In the genomic region with DNA sequence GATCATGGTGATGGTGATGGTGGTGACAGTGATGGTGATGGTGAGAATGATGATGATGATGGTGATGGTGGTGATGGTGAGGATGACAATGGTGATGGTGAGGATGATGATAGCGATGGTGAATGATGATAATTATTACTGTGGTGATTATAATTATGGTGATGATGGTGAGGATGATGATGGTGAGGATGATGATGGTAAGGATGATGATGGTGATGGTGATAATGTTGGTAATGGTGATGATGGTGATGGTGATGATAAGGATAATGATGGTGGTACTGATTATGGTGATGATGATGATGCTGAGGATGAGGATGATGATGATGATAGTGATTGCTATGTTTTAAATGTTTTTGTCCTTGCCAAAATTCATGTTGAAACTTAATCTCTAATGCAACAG, we compare ENCODE assay signal across 23 cellular contexts. TPM values are rescaled to one million over a fixed set of nuclear protein-coding genes. Genes with fewer than 3 reads are reported as not detected.
DNase-seq lines count a peak whose midpoint lies in the region; ATAC-seq, FAIRE-seq and TF ChIP-seq lines count a peak whose summit lies in the region.
"Had no signal": no experiment of that assay in that cellular context is flagged by ENCODE, and none has a peak within 500 bp of the region (broad histone marks: within the 10 kb centered on the region; RNA-seq: fewer than 3 reads in every experiment).

No MANE protein-coding gene starts in this region.

- H3K4me2 ChIP-seq in HepG2 (ENCODE audit: low read depth, low read length), result no peak overlapping the region
- H3K4me2 ChIP-seq in H1 (ENCODE audit: insufficient read depth in 1 of 2, low read depth in 2 of 2, low read length in 2 of 2), result no peak overlapping the region
- H3K4me2 ChIP-seq: BLaER1 had no signal

- no peak overlapping the region for H2BK120ac ChIP-seq in H1 (replicated peaks; ENCODE audit: low read depth, low read length)

- H3K23me2 ChIP-seq in H1 (ENCODE audit: low read depth, low read length), result peaks cover 5% of the 10 kb centered on the region; the same call in 1 of the 2 replicates

- H2BK5ac ChIP-seq in H1 (ENCODE audit: low read depth, low read length), result no peak overlapping the region

- no peak overlapping the region; the same call in 1 of the 2 replicates for H2AK5ac ChIP-seq in H1 (ENCODE audit: low read depth, low read length)

- H2BK12ac ChIP-seq in H1 (ENCODE audit: low read depth, low read length), result 0 out of 2 replicates have a peak overlapping the region, but pooled peaks have one; percentile 18

- FAIRE-seq in HepG2 (lab: Jason Lieb, UNC) (no peak), H1 (lab: Jason Lieb, UNC) (no peak), urothelium cell line (lab: Jason Lieb, UNC) (peak; percentile 94)
- FAIRE-seq: A204.1, G401.6, GM12892, GM19239 had no signal

- intact Hi-C loops in HepG2 (cut with micrococcal nuclease; ENCODE audit: unreplicated experiment) (no loop called here), right lobe of liver (cut with DNase I) (no loop called here)

- H3K27me3 ChIP-seq in HepG2 (ENCODE audit: control insufficient read depth in 1 of 2, insufficient read depth in 2 of 2, low read length in 2 of 2), result no peaks in the 10 kb centered on the region; a peak in 2 of 5 replicates
- no peaks in the 10 kb centered on the region for H3K27me3 ChIP-seq in right lobe of liver
- H3K27me3 ChIP-seq in H1 (replicated peaks in 1 of 4; ENCODE audit: control insufficient read depth in 3 of 4, extremely low read depth in 1 of 4, insufficient read depth in 3 of 4, low read length in 3 of 4), result no peaks in the 10 kb centered on the region
- H3K27me3 ChIP-seq: BLaER1 had no signal

- no peak overlapping the region for H3K23ac ChIP-seq in H1 (ENCODE audit: insufficient read length)

- TF ChIP-seq CTCF in HepG2 (CRISPR knock-in tag; IDR thresholded peaks at IDR 0.05) (no peak), right lobe of liver (IDR thresholded peaks at IDR 0.05) (no peak), H1 (IDR thresholded peaks at IDR 0.05; ENCODE audit: control extremely low read depth in 1 of 3, insufficient read depth in 1 of 3, low read depth in 1 of 3, low read length in 3 of 3) (no peak)

- H3K79me1 ChIP-seq in H1 (ENCODE audit: low read depth, low read length), result no peaks in the 10 kb centered on the region

- H3K36me3 ChIP-seq in HepG2 (replicated peaks in 1 of 2; ENCODE audit: control insufficient read depth in 1 of 2, insufficient read depth in 2 of 2, low read length in 2 of 2), result no peaks in the 10 kb centered on the region
- no peaks in the 10 kb centered on the region for H3K36me3 ChIP-seq in right lobe of liver
- no peaks in the 10 kb centered on the region for H3K36me3 ChIP-seq in H1 (ENCODE audit: control insufficient read depth in 2 of 4, insufficient read depth in 4 of 4, low read length in 3 of 4)
- H3K36me3 ChIP-seq: BLaER1 had no signal

- no peak overlapping the region for H2BK15ac ChIP-seq in H1 (ENCODE audit: low read length)

- H4K5ac ChIP-seq in H1 (ENCODE audit: insufficient read length, low read depth, low read length), result no peak overlapping the region

- H2AFZ ChIP-seq in HepG2 (ENCODE audit: low read length) (no peak overlapping the region), H1 (ENCODE audit: low read length) (no peak overlapping the region)
- H2AFZ ChIP-seq: GM23248 had no signal

- H3K79me2 ChIP-seq in HepG2 (ENCODE audit: insufficient read depth, low read length), result no peaks in the 10 kb centered on the region
- no peaks in the 10 kb centered on the region for H3K79me2 ChIP-seq in H1 (ENCODE audit: control insufficient read depth in 1 of 2, insufficient read depth in 2 of 2, low read length in 2 of 2)

- H3K9me3 ChIP-seq in HepG2 (ENCODE audit: low read length), result no peaks in the 10 kb centered on the region
- H3K9me3 ChIP-seq in right lobe of liver, result no peaks in the 10 kb centered on the region
- peaks cover 11 to 21% of the 10 kb centered on the region in 2 experiments for H3K9me3 ChIP-seq in H1 (ENCODE audit: insufficient read depth in 2 of 2, low read depth in 1 of 2, low read length in 1 of 2)
- H3K9me3 ChIP-seq: Caco-2 had no signal

- TF ChIP-seq POLR2A in HepG2 (IDR thresholded peaks at IDR 0.05; ENCODE audit: insufficient read depth in 1 of 2, low read depth in 2 of 2, low read length in 2 of 2), result no peak
- no peak for TF ChIP-seq POLR2A in right lobe of liver (IDR thresholded peaks at IDR 0.05)
- TF ChIP-seq POLR2A in H1 (IDR thresholded peaks at IDR 0.05; ENCODE audit: control extremely low read depth in 1 of 2, low read depth in 2 of 2, low read length in 2 of 2), result no peak

- no peak for TF ChIP-seq RAD21 in HepG2 (CRISPR knock-in tag; IDR thresholded peaks at IDR 0.05)
- TF ChIP-seq RAD21 in H1 (IDR thresholded peaks at IDR 0.05 in 1 of 2, conservative IDR thresholded peaks at IDR 0.05 in 1 of 2; ENCODE audit: low read depth in 2 of 2, low read length in 2 of 2), result no peak

- H3K18ac ChIP-seq in H1 (ENCODE audit: extremely low read depth, low read length), result no peak overlapping the region

- DNase-seq in HepG2 (ENCODE audit: low spot score) (no peak), right lobe of liver (no peak), H1 (ENCODE audit: low read depth in 1 of 2, low spot score in 2 of 2) (no peak), urothelium cell line (ENCODE audit: low spot score) (no peak)
- DNase-seq in stimulated activated CD4-positive, alpha-beta T cell treated with anti-CD3 and anti-CD28 coated beads, Interleukin-2, amount 100 ng/mL, for 24 hours, result no peak
- DNase-seq: Caco-2; CD4-positive, CD25-positive, alpha-beta regulatory T cell; CD8-positive, alpha-beta T cell; DMS153; DND-41; GM23248; H9 had no signal

- no peak overlapping the region for H3K27ac ChIP-seq in HepG2 (ENCODE audit: extremely low read length, insufficient read depth, low read length)
- no peak overlapping the region for H3K27ac ChIP-seq in right lobe of liver
- H3K27ac ChIP-seq in H1 (ENCODE audit: low read depth, low read length), result no peak overlapping the region
- H3K27ac ChIP-seq: 22Rv1, BLaER1, C4-2B, GM23248 had no signal

- H3K4ac ChIP-seq in H1 (replicated peaks; ENCODE audit: insufficient read length, low read depth, low read length), result no peak overlapping the region

- POLR2A ChIA-PET in HepG2 (lab: Yijun Ruan, JAX), result no interaction called here
- POLR2A ChIA-PET in H1 (lab: Charles Lee; ENCODE audit: partially characterized antibody), result no interaction called here

- no peak for TF ChIP-seq EP300 in HepG2 (IDR thresholded peaks at IDR 0.05; ENCODE audit: low read depth in 2 of 2, low read length in 2 of 2)
- no peak for TF ChIP-seq EP300 in HepG2 (CRISPR knock-in tag; IDR thresholded peaks at IDR 0.05; ENCODE audit: borderline replicate concordance)
- TF ChIP-seq EP300 in H1 (IDR thresholded peaks at IDR 0.05; ENCODE audit: borderline replicate concordance in 1 of 2, low read depth in 2 of 2, low read length in 2 of 2), result no peak

- in situ Hi-C loops in HepG2 (cut with HindIII; ENCODE audit: extremely low pct_ligation_motif_present, low pct_unique_long_range_greater_than_20kb), result no loop called here

- ATAC-seq in HepG2, result no peak
- no peak for ATAC-seq in right lobe of liver
- no peak for ATAC-seq in GM18868 (IDR thresholded peaks at IDR 0.05; ENCODE audit: unreplicated experiment)
- ATAC-seq: CD8-positive, alpha-beta T cell; HCT116 had no signal

- H3K9ac ChIP-seq in HepG2 (ENCODE audit: insufficient read depth, low read depth, low read length) (no peak overlapping the region), H1 (replicated peaks in 1 of 4; ENCODE audit: extremely low read depth in 1 of 4, low read depth in 3 of 4, low read length in 3 of 4) (no peak overlapping the region)
- H3K9ac ChIP-seq: BLaER1, GM23248 had no signal

- BruUV-seq in HepG2 (replicated peaks; lab: Mats Ljungman, UMichigan), result no TSS peak

- H3K4me3 ChIP-seq in HepG2 (replicated peaks in 1 of 3; ENCODE audit: insufficient read depth in 1 of 3, low read depth in 2 of 3, low read length in 3 of 3) (no peak overlapping the region), right lobe of liver (no peak overlapping the region), H1 (ENCODE audit: extremely low read depth in 1 of 4, insufficient read depth in 2 of 4, low read depth in 3 of 4, low read length in 4 of 4) (no peak overlapping the region)
- H3K4me3 ChIP-seq: BLaER1, GM23248 had no signal

- H4K8ac ChIP-seq in H1 (ENCODE audit: extremely low read depth, insufficient read depth, low read length), result no peak overlapping the region

- CTCF ChIA-PET in HepG2 (lab: Yijun Ruan, JAX; ENCODE audit: low intra/inter-chr PET ratio, low total read pairs) (no interaction called here), H1 (lab: Charles Lee; ENCODE audit: partially characterized antibody) (no interaction called here)

- WGBS in HepG2 (ENCODE audit: low lambda C conversion rate), result 0% methylated on average over 1 of the region's 1 CpG
- 36% methylated on average over 1 of the region's 1 CpG for WGBS in right lobe of liver (ENCODE audit: insufficient coverage, low coverage, low lambda C conversion rate, missing lambda C conversion rate)
- WGBS in H1 (ENCODE audit: extremely low coverage in 1 of 2, insufficient coverage in 1 of 2, insufficient read length in 1 of 2, insufficient replicate concordance in 2 of 2, low coverage in 1 of 2, low lambda C conversion rate in 2 of 2, missing lambda C conversion rate in 1 of 2), 2 experiments, result 59 to 60% methylated on average over 1 of the region's 1 CpG

- H2BK20ac ChIP-seq in H1 (ENCODE audit: low read length), result no peak overlapping the region

- H4K20me1 ChIP-seq in HepG2 (ENCODE audit: insufficient read depth, low read length), result no peaks in the 10 kb centered on the region
- H4K20me1 ChIP-seq in H1 (replicated peaks in 1 of 2; ENCODE audit: control insufficient read depth in 1 of 2, insufficient read depth in 2 of 2, low read length in 2 of 2), result no peaks in the 10 kb centered on the region
- H4K20me1 ChIP-seq: BLaER1 had no signal

- H3K14ac ChIP-seq in H1 (ENCODE audit: insufficient read length), result no peak overlapping the region

- H4K91ac ChIP-seq in H1 (replicated peaks; ENCODE audit: insufficient read length, low read length), result no peak overlapping the region

- no peak overlapping the region for H3K56ac ChIP-seq in H1 (replicated peaks; ENCODE audit: insufficient read length, low read depth, low read length)

- H3K4me1 ChIP-seq in HepG2 (ENCODE audit: insufficient read depth, low read length) (no peaks in the 10 kb centered on the region), right lobe of liver (no peaks in the 10 kb centered on the region), H1 (replicated peaks in 1 of 4; ENCODE audit: control insufficient read depth in 3 of 4, insufficient read depth in 4 of 4, low read length in 3 of 4) (peaks cover 0 to 7% (median 3%) of the 10 kb centered on the region in 4 experiments; a peak in 5 of 7 replicates)

RNA-seq across cellular contexts. Expression of a gene that starts 37.3 kb away (rescaled TPM):
- not detected in 2 replicates for total RNA-seq in HepG2 (2016; rRNA removed; fragmentation: Illumina TruSeq; extraction: Trizol)
- not detected in 2 replicates for total RNA-seq in HepG2 (2016; cell fraction: cytosol; rRNA removed; fragmentation: Illumina TruSeq; extraction: Trizol; ENCODE audit: low read depth)
- not detected in 2 replicates for total RNA-seq in HepG2 (2016; cell fraction: insoluble cytoplasmic fraction; rRNA removed; fragmentation: Illumina TruSeq; extraction: Trizol)
- not detected in 2 replicates for total RNA-seq in HepG2 (2016; cell fraction: membrane; rRNA removed; fragmentation: Illumina TruSeq; extraction: Trizol)
- total RNA-seq in HepG2 (2016; cell fraction: nucleus; rRNA removed; fragmentation: Illumina TruSeq; extraction: Trizol), result not detected in 2 replicates
- not detected in 2 replicates for polyA plus RNA-seq in HepG2 (2011; rRNA removed)
- not detected in 2 replicates for polyA plus RNA-seq in HepG2 (2011; cell fraction: cytosol; rRNA removed)
- not detected in 2 replicates for polyA plus RNA-seq in HepG2 (2011; cell fraction: nucleus; rRNA removed)
- polyA plus RNA-seq in HepG2 (2012), result not detected in 2 replicates
- polyA plus RNA-seq in HepG2 (2016; cell fraction: cytosol; fragmentation: Illumina TruSeq; extraction: Trizol; ENCODE audit: low read depth), result not detected in 2 replicates
- not detected in 2 replicates for polyA plus RNA-seq in HepG2 (2016; cell fraction: insoluble cytoplasmic fraction; fragmentation: Illumina TruSeq; extraction: Trizol; ENCODE audit: low read depth)
- not detected in 2 replicates for polyA plus RNA-seq in HepG2 (2016; cell fraction: membrane; fragmentation: Illumina TruSeq; extraction: Trizol; ENCODE audit: low read depth)
- not detected in 2 replicates for polyA plus RNA-seq in HepG2 (2016; cell fraction: nucleus; fragmentation: Illumina TruSeq; extraction: Trizol; ENCODE audit: insufficient read depth, low read depth)
- polyA minus RNA-seq in HepG2 (2011; rRNA and poly(A)+ RNA removed; ENCODE audit: low replicate concordance), result 0.04 TPM in 1 of 2 replicates, not detected in the other
- not detected in 2 replicates for polyA minus RNA-seq in HepG2 (2011; cell fraction: cytosol; rRNA and poly(A)+ RNA removed)
- not detected in 2 replicates for polyA minus RNA-seq in HepG2 (2011; cell fraction: nucleus; rRNA and poly(A)+ RNA removed)
- total RNA-seq in right lobe of liver, result 1 to 10 TPM in 2 of 6 experiments, under 1 TPM in 4; 0.29 to 2.5 (median 0.87) TPM
- 8.1 and 9.3 TPM in 2 replicates for total RNA-seq in H1 (2021; fragmentation: NEBNext Ultra II Directional; extraction: Animal tissue kit (Norgen Biotek cat#: 25700))
- polyA plus RNA-seq in H1 (2011; rRNA removed), result 7.8 and 10.2 TPM in 2 replicates
- 4.0 TPM for polyA plus RNA-seq in H1 (2011; cell fraction: cytosol; rRNA removed)
- polyA plus RNA-seq in H1 (2011; cell fraction: nucleus; rRNA removed), result 10.3 TPM
- 6.5 to 7.4 TPM (median 7.2 TPM) in 4 replicates for polyA plus RNA-seq in H1 (2012, experiment 1 of 2)
- 5.5 TPM for polyA plus RNA-seq in H1 (2012, experiment 2 of 2)
- polyA plus RNA-seq in H1 (2013, experiment 1 of 2), result 9.8 TPM
- polyA plus RNA-seq in H1 (2013, experiment 2 of 2), result 9.8 TPM
- 16.1 and 21.8 TPM in 2 replicates for polyA minus RNA-seq in H1 (2011; rRNA and poly(A)+ RNA removed)
- polyA minus RNA-seq in H1 (2011; cell fraction: cytosol; rRNA and poly(A)+ RNA removed), result 5.1 TPM
- polyA minus RNA-seq in H1 (2011; cell fraction: nucleus; rRNA and poly(A)+ RNA removed), result 12.5 TPM
- total RNA-seq: B cell, Caco-2, GM23248 had no signal
- polyA plus RNA-seq: AG04450, GM23248 had no signal
